Comparison of ENCODE assay signal across 12 cellular contexts in genomic region chr20:29878777-29879442, GRCh38.
DNase-seq lines count a peak whose midpoint lies in the region; ATAC-seq and TF ChIP-seq lines count a peak whose summit lies in the region.
"Had no signal": no experiment of that assay in that cellular context is flagged by ENCODE, and none has a peak within 500 bp of the region (broad histone marks: within the 10 kb centered on the region; RNA-seq: fewer than 3 reads in every experiment).

No MANE protein-coding gene starts in this region.

- peaks cover 17 to 52% (median 41%) of the 10 kb centered on the region in 5 donors for H3K9me3 Mint-ChIP-seq in CD8-positive, alpha-beta memory T cell
- H3K9me3 Mint-ChIP-seq in activated T-helper 1 cell treated with anti-CD3 and anti-CD28 coated beads, Interleukin-12 subunit alpha, Interleukin-12 subunit beta, Interleukin-2, Interleukin-4 antibody, amounts not matched to agents 30 ng/mL and 10 ng/mL and 1 ng/mL, durations not matched to agents 14 hours and 24 hours and 36 hours, result peaks cover 52% of the 10 kb centered on the region
- peaks cover 57% of the 10 kb centered on the region for H3K9me3 Mint-ChIP-seq in HFFc6

- peak; percentile 65 for ATAC-seq in GM19395 (IDR thresholded peaks at IDR 0.05; ENCODE audit: unreplicated experiment)
- peak; percentile 57 to 64 for ATAC-seq in lower lobe of right lung
- no peak for ATAC-seq in HG02623 (IDR thresholded peaks at IDR 0.05; ENCODE audit: unreplicated experiment)

- no peaks in the 10 kb centered on the region for H3K36me3 ChIP-seq in CD8-positive, alpha-beta memory T cell (ENCODE audit: insufficient read depth, low read length)
- no peaks in the 10 kb centered on the region for H3K36me3 ChIP-seq in lower lobe of right lung

- TF ChIP-seq CTCF in lower lobe of right lung (IDR thresholded peaks at IDR 0.05) (no peak), HFFc6 (IDR thresholded peaks at IDR 0.05) (no peak)

- H3K27me3 Mint-ChIP-seq in CD8-positive, alpha-beta memory T cell, result peaks cover 3 to 4% of the 10 kb centered on the region in 2 donors
- peaks cover 3% of the 10 kb centered on the region for H3K27me3 Mint-ChIP-seq in activated T-helper 1 cell treated with anti-CD3 and anti-CD28 coated beads, Interleukin-12 subunit alpha, Interleukin-12 subunit beta, Interleukin-2, Interleukin-4 antibody, amounts not matched to agents 30 ng/mL and 10 ng/mL and 1 ng/mL, durations not matched to agents 14 hours and 24 hours and 36 hours (ENCODE audit: insufficient read depth)
- no peaks in the 10 kb centered on the region for H3K27me3 Mint-ChIP-seq in HFFc6 (ENCODE audit: insufficient read depth)
- H3K27me3 Mint-ChIP-seq: activated naive CD4-positive, alpha-beta T cell treated with anti-CD3 and anti-CD28 coated beads, Interleukin-2, amount 50 U/mL, for 24 hours had no signal

- no peak overlapping the region for H3K4me3 ChIP-seq in CD8-positive, alpha-beta memory T cell (ENCODE audit: low read length)
- no peak overlapping the region for H3K4me3 ChIP-seq in lower lobe of right lung

- H3K9me3 ChIP-seq in CD8-positive, alpha-beta memory T cell (ENCODE audit: low read length), result peaks cover 5% of the 10 kb centered on the region
- peaks cover 8% of the 10 kb centered on the region for H3K9me3 ChIP-seq in lower lobe of right lung

- H3K4me1 ChIP-seq in CD8-positive, alpha-beta memory T cell (ENCODE audit: insufficient read depth, low read length), result no peaks in the 10 kb centered on the region
- H3K4me1 ChIP-seq in lower lobe of right lung, result no peaks in the 10 kb centered on the region

- H3K27me3 ChIP-seq in CD8-positive, alpha-beta memory T cell (ENCODE audit: insufficient read depth, low read length, poor library complexity, severe bottlenecking), result no peaks in the 10 kb centered on the region
- H3K27me3 ChIP-seq in lower lobe of right lung (ENCODE audit: low read depth), result no peaks in the 10 kb centered on the region

- CTCF ChIA-PET in CD8-positive, alpha-beta memory T cell (lab: Charles Lee), result no interaction called here

- peaks cover 0 to 4% (median 3%) of the 10 kb centered on the region in 3 donors for H3K4me1 Mint-ChIP-seq in CD8-positive, alpha-beta memory T cell
- no peaks in the 10 kb centered on the region for H3K4me1 Mint-ChIP-seq in activated T-helper 1 cell treated with anti-CD3 and anti-CD28 coated beads, Interleukin-12 subunit alpha, Interleukin-12 subunit beta, Interleukin-2, Interleukin-4 antibody, amounts not matched to agents 30 ng/mL and 10 ng/mL and 1 ng/mL, durations not matched to agents 14 hours and 24 hours and 36 hours (ENCODE audit: low read depth)
- H3K4me1 Mint-ChIP-seq in HFFc6 (ENCODE audit: low read depth), result no peaks in the 10 kb centered on the region
- H3K4me1 Mint-ChIP-seq: activated naive CD4-positive, alpha-beta T cell treated with anti-CD3 and anti-CD28 coated beads, Interleukin-2, amount 50 U/mL, for 24 hours; T-cell had no signal

- H3K27ac ChIP-seq in CD8-positive, alpha-beta memory T cell (ENCODE audit: low read depth, low read length), result no peak overlapping the region
- H3K27ac ChIP-seq in lower lobe of right lung, result no peak overlapping the region
- H3K27ac ChIP-seq: HL-60 had no signal

- H3K27ac Mint-ChIP-seq in CD8-positive, alpha-beta memory T cell, result peak overlapping the region in 1 of 8 donors; percentile 79
- H3K27ac Mint-ChIP-seq in activated T-helper 1 cell treated with anti-CD3 and anti-CD28 coated beads, Interleukin-12 subunit alpha, Interleukin-12 subunit beta, Interleukin-2, Interleukin-4 antibody, amounts not matched to agents 30 ng/mL and 10 ng/mL and 1 ng/mL, durations not matched to agents 14 hours and 24 hours and 36 hours, result no peak overlapping the region
- no peak overlapping the region for H3K27ac Mint-ChIP-seq in HFFc6
- H3K27ac Mint-ChIP-seq: activated naive CD4-positive, alpha-beta T cell treated with anti-CD3 and anti-CD28 coated beads, Interleukin-2, amount 50 U/mL, for 24 hours; T-cell had no signal

- DNase-seq in CD8-positive, alpha-beta memory T cell, result peak in 4 of 5 donors; percentile 7 to 69 (median 32)
- peak; percentile 16 for DNase-seq in activated T-helper 1 cell treated with anti-CD3 and anti-CD28 coated beads, Interleukin-12 subunit alpha, Interleukin-12 subunit beta, Interleukin-2, Interleukin-4 antibody, amounts not matched to agents 30 ng/mL and 10 ng/mL and 1 ng/mL, durations not matched to agents 14 hours and 24 hours and 36 hours (ENCODE audit: low spot score)
- DNase-seq in lower lobe of right lung, result peak; percentile 53
- DNase-seq in globus pallidus (ENCODE audit: low spot score), result no peak
- DNase-seq in 8988T, result no peak
- DNase-seq in HFFc6, result no peak
- DNase-seq: stimulated activated CD4-positive, alpha-beta T cell treated with anti-CD3 and anti-CD28 coated beads, Interleukin-12 subunit alpha, Interleukin-12 subunit beta, amount 100 ng/mL, for 4 hours had no signal

- H3K4me3 Mint-ChIP-seq in CD8-positive, alpha-beta memory T cell, result peak overlapping the region in 5 of 7 donors; percentile 62 to 73 (median 69)
- no peak overlapping the region for H3K4me3 Mint-ChIP-seq in activated T-helper 1 cell treated with anti-CD3 and anti-CD28 coated beads, Interleukin-12 subunit alpha, Interleukin-12 subunit beta, Interleukin-2, Interleukin-4 antibody, amounts not matched to agents 30 ng/mL and 10 ng/mL and 1 ng/mL, durations not matched to agents 14 hours and 24 hours and 36 hours
- H3K4me3 Mint-ChIP-seq in HFFc6, result no peak overlapping the region
- H3K4me3 Mint-ChIP-seq: activated naive CD4-positive, alpha-beta T cell treated with anti-CD3 and anti-CD28 coated beads, Interleukin-2, amount 50 U/mL, for 24 hours had no signal

- peaks cover 0 to 9% (median 3%) of the 10 kb centered on the region in 3 donors for H3K36me3 Mint-ChIP-seq in CD8-positive, alpha-beta memory T cell
- peaks cover 8% of the 10 kb centered on the region for H3K36me3 Mint-ChIP-seq in activated T-helper 1 cell treated with anti-CD3 and anti-CD28 coated beads, Interleukin-12 subunit alpha, Interleukin-12 subunit beta, Interleukin-2, Interleukin-4 antibody, amounts not matched to agents 30 ng/mL and 10 ng/mL and 1 ng/mL, durations not matched to agents 14 hours and 24 hours and 36 hours (ENCODE audit: low read depth)
- peaks cover 22% of the 10 kb centered on the region for H3K36me3 Mint-ChIP-seq in HFFc6 (ENCODE audit: low read depth)

- POLR2A ChIA-PET in CD8-positive, alpha-beta memory T cell (lab: Charles Lee), result no interaction called here

- intact Hi-C loops in activated T-helper 1 cell treated with anti-CD3 and anti-CD28 coated beads, Interleukin-12 subunit alpha, Interleukin-12 subunit beta, Interleukin-2, Interleukin-4 antibody, amounts not matched to agents 30 ng/mL and 10 ng/mL and 1 ng/mL, durations not matched to agents 14 hours and 24 hours and 36 hours (cut with micrococcal nuclease), result no loop called here
- intact Hi-C loops in lower lobe of right lung (cut with DNase I), result no loop called here

Comparison
In these comparisons a context has a peak if more than half of its experiments do, and no peak if none do; other contexts are left out.
1. DNase-seq: peak in CD8-positive, alpha-beta memory T cell (4 of 5), activated T-helper 1 cell treated with anti-CD3 and anti-CD28 coated beads, Interleukin-12 subunit alpha, Interleukin-12 subunit beta, Interleukin-2, Interleukin-4 antibody, amounts not matched to agents 30 ng/mL and 10 ng/mL and 1 ng/mL, durations not matched to agents 14 hours and 24 hours and 36 hours (single experiment) and lower lobe of right lung (single experiment); none in globus pallidus (single experiment), 8988T (single experiment) and HFFc6 (single experiment).
2. H3K4me3 Mint-ChIP-seq: peak in CD8-positive, alpha-beta memory T cell (5 of 7); none in activated T-helper 1 cell treated with anti-CD3 and anti-CD28 coated beads, Interleukin-12 subunit alpha, Interleukin-12 subunit beta, Interleukin-2, Interleukin-4 antibody, amounts not matched to agents 30 ng/mL and 10 ng/mL and 1 ng/mL, durations not matched to agents 14 hours and 24 hours and 36 hours (single experiment) and HFFc6 (single experiment).